In genomic region chr3:138946554-138947302, GRCh38 we compare ENCODE assay signal across 8 cellular contexts. TPM values are rescaled to one million over a fixed set of nuclear protein-coding genes. Genes with fewer than 3 reads are reported as not detected.
DNase-seq lines count a peak whose midpoint lies in the region; ATAC-seq and TF ChIP-seq lines count a peak whose summit lies in the region.

FOXL2 (minus strand) TSS chr3:138947137; CDS start chr3:138946722, 415 bp downstream.
FOXL2NB (plus strand) TSS chr3:138947217; CDS start chr3:138947365, 148 bp downstream.

- H4K20me1 ChIP-seq in GM23338 (replicated peaks; ENCODE audit: insufficient read depth) = peaks cover 10% of the 10 kb centered on the region; the same call in 1 of the 2 replicates

- peaks cover 95% of the 10 kb centered on the region for H3K27me3 ChIP-seq in GM23338 (ENCODE audit: insufficient read depth)

- H3K36me3 ChIP-seq in GM23338 (ENCODE audit: insufficient read depth) = no peaks in the 10 kb centered on the region

- peaks cover 9% of the 10 kb centered on the region for H3K9me3 Mint-ChIP-seq in GM23338
- H3K9me3 Mint-ChIP-seq in activated T-cell treated with anti-CD3 and anti-CD28 coated beads, Interleukin-2, amount 50 U/mL, for 24 hours = no peaks in the 10 kb centered on the region

- intact Hi-C loops in left ventricle myocardium superior (cut with micrococcal nuclease) = no loop called here
- intact Hi-C loops in sciatic nerve (cut with DNase I) = no loop called here

- no peaks in the 10 kb centered on the region for H3K79me2 ChIP-seq in GM23338 (replicated peaks; ENCODE audit: insufficient read depth)

- DNase-seq in A172 (ENCODE audit: low spot score) (peak; percentile 13), GM23338 (ENCODE audit: low spot score) (peak; percentile 84), left ventricle myocardium superior (peak; percentile 43), sciatic nerve (ENCODE audit: low spot score) (no peak), germinal center (ENCODE audit: low spot score) (no peak), NCI-H774 (lab: John Stamatoyannopoulos, UW) (no peak)
- DNase-seq in activated T-cell treated with anti-CD3 and anti-CD28 coated beads, Interleukin-2, amount 50 U/mL, for 24 hours = peak; percentile 60

- peaks cover 17% of the 10 kb centered on the region for H3K36me3 Mint-ChIP-seq in GM23338 (ENCODE audit: low read depth)
- H3K36me3 Mint-ChIP-seq in activated T-cell treated with anti-CD3 and anti-CD28 coated beads, Interleukin-2, amount 50 U/mL, for 24 hours (ENCODE audit: low read depth) = no peaks in the 10 kb centered on the region

- TF ChIP-seq CTCF in GM23338 (conservative IDR thresholded peaks at IDR 0.05; ENCODE audit: low read depth in 2 of 2) = no peak

- ATAC-seq in GM23338 (peak; percentile 27), left ventricle myocardium superior (peak; percentile 47), sciatic nerve (peak; percentile 40), GM21390 (IDR thresholded peaks at IDR 0.05; ENCODE audit: unreplicated experiment) (no peak)

- H3K4me3 ChIP-seq in GM23338 = peak within 1 kb of the TSS; percentile 72

- H3K4me1 ChIP-seq in GM23338 (ENCODE audit: insufficient read depth) = peaks cover 48% of the 10 kb centered on the region

- peaks cover 59% of the 10 kb centered on the region for H3K4me1 Mint-ChIP-seq in GM23338
- peaks cover 41% of the 10 kb centered on the region for H3K4me1 Mint-ChIP-seq in activated T-cell treated with anti-CD3 and anti-CD28 coated beads, Interleukin-2, amount 50 U/mL, for 24 hours (ENCODE audit: low read depth)

- H3K4me3 Mint-ChIP-seq in GM23338 = peak within 1 kb of the TSS; percentile 71
- H3K4me3 Mint-ChIP-seq in activated T-cell treated with anti-CD3 and anti-CD28 coated beads, Interleukin-2, amount 50 U/mL, for 24 hours = peak within 1 kb of the TSS; percentile 67

- no peaks in the 10 kb centered on the region for H3K9me2 ChIP-seq in GM23338 (ENCODE audit: insufficient read depth)

- peak within 1 kb of the TSS; percentile 87 for H3K4me2 ChIP-seq in GM23338

- H3K27ac ChIP-seq in GM23338 (ENCODE audit: low read depth) = no peak within 1 kb of the TSS

- H3K27me3 Mint-ChIP-seq in GM23338 (ENCODE audit: insufficient read depth, low read depth, poor library complexity) = peaks cover 93% of the 10 kb centered on the region
- peaks cover 91% of the 10 kb centered on the region for H3K27me3 Mint-ChIP-seq in activated T-cell treated with anti-CD3 and anti-CD28 coated beads, Interleukin-2, amount 50 U/mL, for 24 hours

- no peak within 1 kb of the TSS for H3K27ac Mint-ChIP-seq in GM23338
- no peak within 1 kb of the TSS for H3K27ac Mint-ChIP-seq in activated T-cell treated with anti-CD3 and anti-CD28 coated beads, Interleukin-2, amount 50 U/mL, for 24 hours

- peaks cover 26% of the 10 kb centered on the region for H3F3A ChIP-seq in GM23338 (replicated peaks; ENCODE audit: low read depth)

- peak within 1 kb of the TSS; percentile 92 for H2AFZ ChIP-seq in GM23338

TF ChIP-seq in GM23338, 12 proteins besides CTCF, POLR2A, EP300 and RAD21:
- TF ChIP-seq, protein P1, sequence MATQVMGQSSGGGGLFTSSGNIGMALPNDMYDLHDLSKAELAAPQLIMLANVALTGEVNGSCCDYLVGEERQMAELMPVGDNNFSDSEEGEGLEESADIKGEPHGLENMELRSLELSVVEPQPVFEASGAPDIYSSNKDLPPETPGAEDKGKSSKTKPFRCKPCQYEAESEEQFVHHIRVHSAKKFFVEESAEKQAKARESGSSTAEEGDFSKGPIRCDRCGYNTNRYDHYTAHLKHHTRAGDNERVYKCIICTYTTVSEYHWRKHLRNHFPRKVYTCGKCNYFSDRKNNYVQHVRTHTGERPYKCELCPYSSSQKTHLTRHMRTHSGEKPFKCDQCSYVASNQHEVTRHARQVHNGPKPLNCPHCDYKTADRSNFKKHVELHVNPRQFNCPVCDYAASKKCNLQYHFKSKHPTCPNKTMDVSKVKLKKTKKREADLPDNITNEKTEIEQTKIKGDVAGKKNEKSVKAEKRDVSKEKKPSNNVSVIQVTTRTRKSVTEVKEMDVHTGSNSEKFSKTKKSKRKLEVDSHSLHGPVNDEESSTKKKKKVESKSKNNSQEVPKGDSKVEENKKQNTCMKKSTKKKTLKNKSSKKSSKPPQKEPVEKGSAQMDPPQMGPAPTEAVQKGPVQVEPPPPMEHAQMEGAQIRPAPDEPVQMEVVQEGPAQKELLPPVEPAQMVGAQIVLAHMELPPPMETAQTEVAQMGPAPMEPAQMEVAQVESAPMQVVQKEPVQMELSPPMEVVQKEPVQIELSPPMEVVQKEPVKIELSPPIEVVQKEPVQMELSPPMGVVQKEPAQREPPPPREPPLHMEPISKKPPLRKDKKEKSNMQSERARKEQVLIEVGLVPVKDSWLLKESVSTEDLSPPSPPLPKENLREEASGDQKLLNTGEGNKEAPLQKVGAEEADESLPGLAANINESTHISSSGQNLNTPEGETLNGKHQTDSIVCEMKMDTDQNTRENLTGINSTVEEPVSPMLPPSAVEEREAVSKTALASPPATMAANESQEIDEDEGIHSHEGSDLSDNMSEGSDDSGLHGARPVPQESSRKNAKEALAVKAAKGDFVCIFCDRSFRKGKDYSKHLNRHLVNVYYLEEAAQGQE (IDR thresholded peaks at IDR 0.05; ENCODE audit: unreplicated experiment) = no peak
- TF ChIP-seq POLR2AphosphoS5 (IDR thresholded peaks at IDR 0.05; ENCODE audit: low read depth) (peak; percentile 10; the same call in 1 of the 2 replicates), ZNF462 (CRISPR knock-in tag; IDR thresholded peaks at IDR 0.05) (no peak), JUNB (IDR thresholded peaks at IDR 0.05; ENCODE audit: unreplicated experiment) (no peak), ZNF331 (CRISPR knock-in tag; IDR thresholded peaks at IDR 0.05; ENCODE audit: low read depth) (no peak), EZH2 (IDR thresholded peaks at IDR 0.05; ENCODE audit: low read depth, unreplicated experiment) (peak; percentile 24), STAT1 (IDR thresholded peaks at IDR 0.05; ENCODE audit: unreplicated experiment) (no peak)

RNA-seq across cellular contexts. Expression of gene FOXL2, which starts in this region (rescaled TPM):
- total RNA-seq in A172 (2014; rRNA removed; shearing (Covaris generic)) = 1.2 and 1.9 TPM in 2 replicates
- 2.3 and 3.5 TPM in 2 replicates for total RNA-seq in GM23338 (2014; rRNA removed; shearing (Covaris generic))
- 0.89 and 1.2 TPM in 2 replicates for polyA plus RNA-seq in GM23338 (2016; fragmentation: Nextera tagmentation; extraction: Ambion mirVana)
- total RNA-seq in left ventricle myocardium superior (not detected), sciatic nerve (0.13 TPM)

RNA-seq across cellular contexts. Expression of gene FOXL2NB, which starts in this region (rescaled TPM):
- 2.3 and 2.6 TPM in 2 replicates for total RNA-seq in A172 (2014; rRNA removed; shearing (Covaris generic))
- total RNA-seq in GM23338 (2014; rRNA removed; shearing (Covaris generic)) = 10.0 and 15.6 TPM in 2 replicates
- 9.3 and 11.2 TPM in 2 replicates for polyA plus RNA-seq in GM23338 (2016; fragmentation: Nextera tagmentation; extraction: Ambion mirVana)
- not detected for total RNA-seq in left ventricle myocardium superior
- not detected for total RNA-seq in sciatic nerve

Comparison
In these comparisons a context has a peak if more than half of its experiments do, and no peak if none do; other contexts are left out.
1. Peak in DNase-seq and ATAC-seq in left ventricle myocardium superior; RNA of the genes that start here not detected or under 1 TPM.
2. Peak in ATAC-seq in sciatic nerve; RNA of the genes that start here not detected or under 1 TPM.
3. DNase-seq: peak in A172 (single experiment), GM23338 (single experiment) and activated T-cell treated with anti-CD3 and anti-CD28 coated beads, Interleukin-2, amount 50 U/mL, for 24 hours (single experiment); none in sciatic nerve (single experiment), germinal center (single experiment) and NCI-H774 (single experiment).